Comparison of ENCODE assay signal across 20 cellular contexts in genomic region chr13:38636106-38636505, GRCh38. TPM values are rescaled to one million over a fixed set of nuclear protein-coding genes. Genes with fewer than 3 reads are reported as not detected.
"Had no signal": no experiment of that assay in that cellular context is flagged by ENCODE, and none has a peak within 500 bp of the region (broad histone marks: within the 10 kb centered on the region; RNA-seq: fewer than 3 reads in every experiment).

No MANE protein-coding gene starts in this region.

- H3K36me3 ChIP-seq: brain microvascular endothelial cell, gastrocnemius medialis, right lobe of liver, stomach, upper lobe of right lung had no signal

- ATAC-seq: activated T-cell treated with anti-CD3 and anti-CD28 coated beads, Interleukin-2, amount 50 U/mL, for 4 hours; gastrocnemius medialis; naive thymus-derived CD4-positive, alpha-beta T cell; stimulated activated effector memory CD8-positive, alpha-beta T cell treated with anti-CD3 and anti-CD28 coated beads, Interleukin-12 subunit alpha, Interleukin-12 subunit beta, amount 100 ng/mL, for 72 hours had no signal

- H3K4me3 ChIP-seq: gastrocnemius medialis, mucosa of descending colon, right lobe of liver, smooth muscle cell, stomach, upper lobe of right lung had no signal

- H3K4me1 ChIP-seq: gastrocnemius medialis, right lobe of liver, upper lobe of right lung had no signal

- H3K27me3 ChIP-seq: brain microvascular endothelial cell, gastrocnemius medialis, right lobe of liver, stomach, upper lobe of right lung had no signal

- H3K9me3 ChIP-seq: gastrocnemius medialis, mucosa of descending colon, right lobe of liver, stomach, upper lobe of right lung had no signal

- H3K27ac ChIP-seq: brain microvascular endothelial cell, gastrocnemius medialis, right lobe of liver, stomach, upper lobe of right lung had no signal

- DNase-seq: activated CD4-positive, alpha-beta T cell treated with anti-CD3 and anti-CD28 coated beads, Interleukin-2, amount 50 U/mL, for 1 hour; activated CD4-positive, CD25-positive, alpha-beta regulatory T cell treated with anti-CD3 and anti-CD28 coated beads, Interleukin-2, amount 50 U/mL, for 72 hours; activated CD8-positive, alpha-beta memory T cell treated with anti-CD3 and anti-CD28 coated beads, Interleukin-2, amount 50 U/mL, for 4 hours; activated naive CD4-positive, alpha-beta T cell treated with anti-CD3 and anti-CD28 coated beads for 36 hours; activated T-cell treated with anti-CD3 and anti-CD28 coated beads, Interleukin-2, amount 50 U/mL, for 4 hours; brain microvascular endothelial cell; central memory CD4-positive, alpha-beta T cell; cortex of kidney; gastrocnemius medialis; head of caudate nucleus; immature natural killer cell; kidney glomerular epithelial cell; naive thymus-derived CD4-positive, alpha-beta T cell; right lobe of liver; stimulated activated CD4-positive, alpha-beta T cell treated with anti-CD3 and anti-CD28 coated beads, Interleukin-4, amount 100 ng/mL, for 24 hours; upper lobe of right lung had no signal

RNA-seq across cellular contexts. Expression of gene FREM2, which starts 50.8 kb away (rescaled TPM):
- total RNA-seq: activated naive CD4-positive, alpha-beta T cell treated with anti-CD3 and anti-CD28 coated beads for 36 hours had no signal
